In genomic region chr6:1600764-1601615, GRCh38 we compare ENCODE assay signal across 21 cellular contexts. TPM values are rescaled to one million over a fixed set of nuclear protein-coding genes. Genes with fewer than 3 reads are reported as not detected.
"Had no signal": no experiment of that assay in that cellular context is flagged by ENCODE, and none has a peak within 500 bp of the region (broad histone marks: within the 10 kb centered on the region; RNA-seq: fewer than 3 reads in every experiment).

No MANE protein-coding gene starts in this region.

- H3K9me3 ChIP-seq: body of pancreas, esophagus muscularis mucosa, upper lobe of right lung had no signal

- DNase-seq: activated CD8-positive, alpha-beta memory T cell treated with anti-CD3 and anti-CD28 coated beads, Interleukin-2, amount 50 U/mL, for 4 hours; activated CD8-positive, alpha-beta T cell treated with anti-CD3 and anti-CD28 coated beads for 36 hours; activated naive CD4-positive, alpha-beta T cell treated with anti-CD3 and anti-CD28 coated beads for 36 hours; body of pancreas; central memory CD4-positive, alpha-beta T cell; glutamatergic neuron; immature natural killer cell; mammary epithelial cell; nucleus accumbens; stimulated activated CD4-positive, alpha-beta T cell treated with anti-CD3 and anti-CD28 coated beads, Interleukin-12 subunit alpha, Interleukin-12 subunit beta, amount 100 ng/mL, for 4 hours; stimulated activated CD4-positive, alpha-beta T cell treated with anti-CD3 and anti-CD28 coated beads, Interleukin-2, amount 100 ng/mL, for 48 hours; stimulated activated naive CD4-positive, alpha-beta T cell treated with Interleukin-2 at 50 U/mL for 16 hours; T-helper 1 cell; upper lobe of right lung had no signal

- H3K36me3 ChIP-seq: esophagus muscularis mucosa, upper lobe of right lung, WERI-Rb-1 had no signal

- H3K27ac ChIP-seq: body of pancreas, esophagus muscularis mucosa, upper lobe of right lung, WERI-Rb-1 had no signal

- FAIRE-seq: endometrium had no signal

- ATAC-seq: activated CD4-positive, alpha-beta T cell treated with anti-CD3 and anti-CD28 coated beads for 36 hours; activated CD8-positive, alpha-beta T cell treated with anti-CD3 and anti-CD28 coated beads for 36 hours; body of pancreas; left lobe of liver; naive thymus-derived CD8-positive, alpha-beta T cell; sciatic nerve; upper lobe of right lung had no signal

- H3K4me3 ChIP-seq: body of pancreas, esophagus muscularis mucosa, upper lobe of right lung had no signal

RNA-seq across cellular contexts. Expression of gene FOXC1, which starts 8.7 kb away (rescaled TPM):
- total RNA-seq: activated naive CD4-positive, alpha-beta T cell treated with anti-CD3 and anti-CD28 coated beads for 36 hours; naive thymus-derived CD8-positive, alpha-beta T cell had no signal
- polyA plus RNA-seq: naive thymus-derived CD8-positive, alpha-beta T cell had no signal
